Comparison of ENCODE assay signal across 8 cellular contexts in genomic region chr1:112702067-112702395, GRCh38. TPM values are rescaled to one million over a fixed set of nuclear protein-coding genes. Genes with fewer than 3 reads are reported as not detected.
A peak's percentile ranks its signal among the peaks of the same experiment; 100 is the strongest.
DNase-seq lines count a peak whose midpoint lies in the region; ATAC-seq, FAIRE-seq and TF ChIP-seq lines count a peak whose summit lies in the region.

No MANE protein-coding gene starts in this region.

- peaks cover 66% of the 10 kb centered on the region for H3K4me1 Mint-ChIP-seq in activated CD4-positive, alpha-beta T cell treated with anti-CD3 and anti-CD28 coated beads for 36 hours
- H3K4me1 Mint-ChIP-seq in GM23338 = peaks cover 88% of the 10 kb centered on the region

- H4K20me1 ChIP-seq in GM23338 (replicated peaks; ENCODE audit: insufficient read depth) = peaks cover 25% of the 10 kb centered on the region

- H3K27me3 ChIP-seq in lower lobe of right lung (ENCODE audit: low read depth) (no peaks in the 10 kb centered on the region), stomach smooth muscle (ENCODE audit: control insufficient read depth in 1 of 2, insufficient read depth in 2 of 2, low read length in 2 of 2) (no peaks in the 10 kb centered on the region), GM23338 (ENCODE audit: insufficient read depth) (peaks cover 36% of the 10 kb centered on the region)

- H3K27ac ChIP-seq in lower lobe of right lung = peak overlapping the region; percentile 84
- H3K27ac ChIP-seq in stomach smooth muscle (ENCODE audit: low read length) = peak overlapping the region; percentile 86
- no peak overlapping the region for H3K27ac ChIP-seq in GM23338 (ENCODE audit: low read depth)

- no peak for TF ChIP-seq POLR2A in GM12892 (IDR thresholded peaks at IDR 0.05; ENCODE audit: low read depth, low read length)

- no peak overlapping the region for H3K4me3 ChIP-seq in lower lobe of right lung
- H3K4me3 ChIP-seq in stomach smooth muscle (ENCODE audit: low read length in 2 of 2) = no peak overlapping the region
- H3K4me3 ChIP-seq in GM23338 = no peak overlapping the region

- no peak overlapping the region for H3K4me3 Mint-ChIP-seq in activated CD4-positive, alpha-beta T cell treated with anti-CD3 and anti-CD28 coated beads for 36 hours
- H3K4me3 Mint-ChIP-seq in GM23338 = no peak overlapping the region; the same call in 2 of the 3 replicates

- H3K36me3 Mint-ChIP-seq in activated CD4-positive, alpha-beta T cell treated with anti-CD3 and anti-CD28 coated beads for 36 hours (ENCODE audit: low read depth) = peaks cover 19% of the 10 kb centered on the region
- H3K36me3 Mint-ChIP-seq in activated naive CD4-positive, alpha-beta T cell treated with anti-CD3 and anti-CD28 coated beads, Interleukin-2, amount 50 U/mL, for 72 hours = peaks cover 6 to 11% of the 10 kb centered on the region in 2 donors
- H3K36me3 Mint-ChIP-seq in GM23338 (ENCODE audit: low read depth) = peaks cover 55% of the 10 kb centered on the region

- no peak for FAIRE-seq in GM12892 (lab: Jason Lieb, UNC)

- H3K9ac ChIP-seq in stomach smooth muscle (ENCODE audit: low read length in 2 of 2) = peak overlapping the region in 1 of 2 donors; percentile 17

- H3F3A ChIP-seq in GM23338 (replicated peaks; ENCODE audit: low read depth) = peaks cover 12% of the 10 kb centered on the region; the same call in 1 of the 2 replicates

- no peak overlapping the region for H3K4me2 ChIP-seq in GM23338

- TF ChIP-seq CTCF in lower lobe of right lung (IDR thresholded peaks at IDR 0.05) (no peak), GM23338 (conservative IDR thresholded peaks at IDR 0.05; ENCODE audit: low read depth in 2 of 2) (no peak)

- H3K27me3 Mint-ChIP-seq in activated CD4-positive, alpha-beta T cell treated with anti-CD3 and anti-CD28 coated beads for 36 hours = no peaks in the 10 kb centered on the region
- H3K27me3 Mint-ChIP-seq in GM23338 (ENCODE audit: insufficient read depth, low read depth, poor library complexity) = peaks cover 47% of the 10 kb centered on the region

- H3K36me3 ChIP-seq in lower lobe of right lung (peaks cover 63% of the 10 kb centered on the region), stomach smooth muscle (ENCODE audit: control insufficient read depth in 2 of 2, insufficient read depth in 2 of 2, low read length in 2 of 2) (peaks cover 22 to 31% of the 10 kb centered on the region in 2 donors), GM23338 (ENCODE audit: insufficient read depth) (peaks cover 4% of the 10 kb centered on the region; the same call in 1 of the 2 replicates)

- H3K9me3 ChIP-seq in lower lobe of right lung = no peaks in the 10 kb centered on the region
- no peaks in the 10 kb centered on the region for H3K9me3 ChIP-seq in stomach smooth muscle (ENCODE audit: control insufficient read depth in 2 of 2, low read length in 2 of 2)

- no peak overlapping the region for H2AFZ ChIP-seq in GM23338

- ATAC-seq in activated CD4-positive, alpha-beta T cell treated with anti-CD3 and anti-CD28 coated beads for 36 hours = no peak
- ATAC-seq in activated naive CD4-positive, alpha-beta T cell treated with anti-CD3 and anti-CD28 coated beads, Interleukin-2, amount 50 U/mL, for 72 hours = no peak
- no peak for ATAC-seq in lower lobe of right lung
- no peak for ATAC-seq in GM23338
- ATAC-seq in GM18907 (IDR thresholded peaks at IDR 0.05; ENCODE audit: unreplicated experiment) = no peak

- H3K4me1 ChIP-seq in lower lobe of right lung (peaks cover 79% of the 10 kb centered on the region), stomach smooth muscle (ENCODE audit: control insufficient read depth, insufficient read depth, low read length) (peaks cover 75% of the 10 kb centered on the region), GM23338 (ENCODE audit: insufficient read depth) (peaks cover 64% of the 10 kb centered on the region)

- CTCF ChIA-PET in activated CD4-positive, alpha-beta T cell treated with anti-CD3 and anti-CD28 coated beads for 36 hours (lab: Charles Lee) = interaction anchor here (0.6 to 4.2 kb wide), 3 partner anchors 14 to 321 kb away, joined by 3 to 41 read pairs (median 3); partner anchors contain the start of gene PPM1J

- H3K9me3 Mint-ChIP-seq in activated CD4-positive, alpha-beta T cell treated with anti-CD3 and anti-CD28 coated beads for 36 hours (ENCODE audit: low read depth) = no peaks in the 10 kb centered on the region
- no peaks in the 10 kb centered on the region for H3K9me3 Mint-ChIP-seq in activated naive CD4-positive, alpha-beta T cell treated with anti-CD3 and anti-CD28 coated beads, Interleukin-2, amount 50 U/mL, for 72 hours
- H3K9me3 Mint-ChIP-seq in GM23338 = no peaks in the 10 kb centered on the region

- DNase-seq in activated CD4-positive, alpha-beta T cell treated with anti-CD3 and anti-CD28 coated beads for 36 hours = no peak
- no peak for DNase-seq in activated CD4-positive, alpha-beta T cell treated with anti-CD3 and anti-CD28 coated beads for 1 hour
- DNase-seq in activated naive CD4-positive, alpha-beta T cell treated with anti-CD3 and anti-CD28 coated beads, Interleukin-2, amount 50 U/mL, for 72 hours (ENCODE audit: low spot score in 2 of 2) = no peak
- DNase-seq in lower lobe of right lung = no peak
- no peak for DNase-seq in GM12892 (ENCODE audit: insufficient read length)
- DNase-seq in GM23338 (ENCODE audit: low spot score) = no peak

- H3K9me2 ChIP-seq in GM23338 (ENCODE audit: insufficient read depth) = no peaks in the 10 kb centered on the region

- peaks cover 10% of the 10 kb centered on the region; the same call in 1 of the 2 replicates for H3K79me2 ChIP-seq in GM23338 (replicated peaks; ENCODE audit: insufficient read depth)

- H3K27ac Mint-ChIP-seq in activated CD4-positive, alpha-beta T cell treated with anti-CD3 and anti-CD28 coated beads for 36 hours = peak overlapping the region; percentile 53
- H3K27ac Mint-ChIP-seq in activated naive CD4-positive, alpha-beta T cell treated with anti-CD3 and anti-CD28 coated beads, Interleukin-2, amount 50 U/mL, for 72 hours = peak overlapping the region; percentile 23 to 82
- H3K27ac Mint-ChIP-seq in GM23338 = no peak overlapping the region

- intact Hi-C loops in activated CD4-positive, alpha-beta T cell treated with anti-CD3 and anti-CD28 coated beads for 36 hours (cut with DNase I, micrococcal nuclease) = no loop called here
- intact Hi-C loops in lower lobe of right lung (cut with DNase I) = no loop called here

- POLR2A ChIA-PET in activated CD4-positive, alpha-beta T cell treated with anti-CD3 and anti-CD28 coated beads for 36 hours (lab: Charles Lee) = no interaction called here

TF ChIP-seq in GM23338, 12 proteins besides CTCF, POLR2A, EP300 and RAD21 (continues in another document):
- TF ChIP-seq EZH2phosphoT487 (IDR thresholded peaks at IDR 0.05; ENCODE audit: unreplicated experiment) = no peak
- TF ChIP-seq POLR2AphosphoS5 (IDR thresholded peaks at IDR 0.05; ENCODE audit: low read depth) = no peak
- no peak for TF ChIP-seq ETS1 (IDR thresholded peaks at IDR 0.05)
- TF ChIP-seq JUNB (IDR thresholded peaks at IDR 0.05; ENCODE audit: unreplicated experiment) = no peak

RNA-seq across cellular contexts. Expression of gene RHOC, which starts 4.9 kb away (rescaled TPM):
- 10 to 100 TPM; 32.8 to 45.7 TPM for total RNA-seq in activated CD4-positive, alpha-beta T cell treated with anti-CD3 and anti-CD28 coated beads for 36 hours
- total RNA-seq in activated naive CD4-positive, alpha-beta T cell treated with anti-CD3 and anti-CD28 coated beads, Interleukin-2, amount 50 U/mL, for 72 hours = 10 to 100 TPM; 62.4 to 81.8 TPM
- 126 TPM for total RNA-seq in lower lobe of right lung
- polyA plus RNA-seq in GM12892 (2012; ENCODE audit: missing spikeins) = 164 TPM
- 51.3 and 65.4 TPM in 2 replicates for total RNA-seq in GM23338 (2014; rRNA removed; shearing (Covaris generic))
- polyA plus RNA-seq in GM23338 (2016; fragmentation: Nextera tagmentation; extraction: Ambion mirVana) = 73.5 and 76.7 TPM in 2 replicates

RNA-seq across cellular contexts. Expression of gene PPM1J, which starts 13.1 kb away (rescaled TPM):
- under 1 TPM; 0.75 to 0.88 TPM for total RNA-seq in activated CD4-positive, alpha-beta T cell treated with anti-CD3 and anti-CD28 coated beads for 36 hours
- total RNA-seq in activated naive CD4-positive, alpha-beta T cell treated with anti-CD3 and anti-CD28 coated beads, Interleukin-2, amount 50 U/mL, for 72 hours = 1 to 10 TPM in 1 of 2 donors, under 1 TPM in 1; 0.46 to 1.8 TPM
- total RNA-seq in lower lobe of right lung = 0.30 TPM
- 0.32 TPM for polyA plus RNA-seq in GM12892 (2012; ENCODE audit: missing spikeins)
- 12.7 and 22.4 TPM in 2 replicates for total RNA-seq in GM23338 (2014; rRNA removed; shearing (Covaris generic))
- polyA plus RNA-seq in GM23338 (2016; fragmentation: Nextera tagmentation; extraction: Ambion mirVana) = 17.9 and 19.0 TPM in 2 replicates

RNA-seq across cellular contexts. Expression of gene MOV10, which starts 27.6 kb away (rescaled TPM):
- 10 to 100 TPM; 80.3 to 87.5 TPM for total RNA-seq in activated CD4-positive, alpha-beta T cell treated with anti-CD3 and anti-CD28 coated beads for 36 hours
- total RNA-seq in activated naive CD4-positive, alpha-beta T cell treated with anti-CD3 and anti-CD28 coated beads, Interleukin-2, amount 50 U/mL, for 72 hours = 100 to 1,000 TPM in 1 of 2 donors, 10 to 100 TPM in 1; 81.5 to 122 TPM
- 72.3 TPM for total RNA-seq in lower lobe of right lung
- 45.1 TPM for polyA plus RNA-seq in GM12892 (2012; ENCODE audit: missing spikeins)
- 56.8 and 77.6 TPM in 2 replicates for total RNA-seq in GM23338 (2014; rRNA removed; shearing (Covaris generic))
- polyA plus RNA-seq in GM23338 (2016; fragmentation: Nextera tagmentation; extraction: Ambion mirVana) = 52.4 and 53.6 TPM in 2 replicates
